ENCODE assay signal across 1 cellular context in genomic region chr1:77925966-77926365, GRCh38.
TF ChIP-seq lines count a peak whose summit lies in the region.

No MANE protein-coding gene starts in this region.

TF ChIP-seq in SK-N-SH, 30 proteins besides CTCF, POLR2A, EP300 and RAD21 (continued from another document):
- no peak for TF ChIP-seq USF2 (IDR thresholded peaks at IDR 0.05; ENCODE audit: borderline replicate concordance, low read depth, low read length)
- no peak for TF ChIP-seq FOSL2 (IDR thresholded peaks at IDR 0.05; ENCODE audit: borderline replicate concordance, low read depth)
